ENCODE assay signal across 25 cellular contexts in genomic region chr1:189175889-189176288, GRCh38.
A peak's percentile ranks its signal among the peaks of the same experiment; 100 is the strongest.
DNase-seq lines count a peak whose midpoint lies in the region; ATAC-seq, FAIRE-seq and TF ChIP-seq lines count a peak whose summit lies in the region.
"Had no signal": no experiment of that assay in that cellular context is flagged by ENCODE, and none has a peak within 500 bp of the region (broad histone marks: within the 10 kb centered on the region; RNA-seq: fewer than 3 reads in every experiment).

No MANE protein-coding gene starts in this region.

- H3K27ac ChIP-seq in uterus: no peak overlapping the region
- H3K27ac ChIP-seq: BLaER1 had no signal

- H3K36me3 ChIP-seq in uterus: no peaks in the 10 kb centered on the region
- H3K36me3 ChIP-seq: BE2C, BLaER1 had no signal

- DNase-seq in D721Med (ENCODE audit: insufficient read length, low spot score): no peak
- DNase-seq in NCI-H2227 (lab: John Stamatoyannopoulos, UW; ENCODE audit: unreplicated experiment): peak; percentile 21
- DNase-seq in SK-N-DZ (ENCODE audit: low spot score): peak; percentile 93
- DNase-seq in amniotic epithelial cell (ENCODE audit: low read depth): peak; percentile 18
- no peak for DNase-seq in NCI-H146 (lab: John Stamatoyannopoulos, UW)
- no peak for DNase-seq in DMS53 treated with DMSO at 0.1 percent for 48 hours (lab: John Stamatoyannopoulos, UW; ENCODE audit: unreplicated experiment)
- DNase-seq in uterus: no peak
- DNase-seq: 8988T; ACHN; BE2C; C1 segment of cervical spinal cord; CD4-positive, alpha-beta memory T cell; CD4-positive, CD25-positive, alpha-beta regulatory T cell; CD8-positive, alpha-beta memory T cell; COR-L47; DMS79; DND-41; EL; GDM1 had no signal

- intact Hi-C loops in uterus (cut with DNase I; ENCODE audit: low total_unique reads): no loop called here

- ATAC-seq in GM21447 (IDR thresholded peaks at IDR 0.05; ENCODE audit: unreplicated experiment): no peak
- ATAC-seq: GM12878 had no signal

- no peak for TF ChIP-seq POLR2A in uterus (IDR thresholded peaks at IDR 0.05)

- H3K27me3 ChIP-seq in uterus: no peaks in the 10 kb centered on the region
- H3K27me3 ChIP-seq: BE2C, BLaER1 had no signal

- H3K9me3 ChIP-seq in uterus: no peaks in the 10 kb centered on the region
- H3K9me3 ChIP-seq: BE2C, BLaER1 had no signal

- H3K4me3 ChIP-seq in uterus: no peak overlapping the region
- H3K4me3 ChIP-seq: BLaER1, GM12878 had no signal

- no peaks in the 10 kb centered on the region for H3K4me1 ChIP-seq in uterus
- H3K4me1 ChIP-seq: BLaER1 had no signal

- FAIRE-seq in D721Med (lab: Jason Lieb, UNC): peak; percentile 69
- FAIRE-seq: A204.1, GM12878, GM12892, GM18507 had no signal

- TF ChIP-seq CTCF in D721Med (IDR thresholded peaks at IDR 0.05; ENCODE audit: insufficient read depth, missing control alignments): no peak
- TF ChIP-seq CTCF in uterus (IDR thresholded peaks at IDR 0.05): no peak

Comparison
In these comparisons a context has a peak if more than half of its experiments do, and no peak if none do; other contexts are left out.
1. DNase-seq: peak in NCI-H2227 (single experiment), SK-N-DZ (single experiment) and amniotic epithelial cell (single experiment); none in D721Med (single experiment), NCI-H146 (single experiment), DMS53 treated with DMSO at 0.1 percent for 48 hours (single experiment) and uterus (0 of 2).